36 cellular contexts compared by ENCODE assay signal in genomic region chr5:150676578-150676977, GRCh38. TPM values are rescaled to one million over a fixed set of nuclear protein-coding genes. Genes with fewer than 3 reads are reported as not detected.
DNase-seq lines count a peak whose midpoint lies in the region; ATAC-seq and TF ChIP-seq lines count a peak whose summit lies in the region.
"Had no signal": no experiment of that assay in that cellular context is flagged by ENCODE, and none has a peak within 500 bp of the region (broad histone marks: within the 10 kb centered on the region; RNA-seq: fewer than 3 reads in every experiment).

No MANE protein-coding gene starts in this region.

- TF ChIP-seq CTCF in osteocyte (IDR thresholded peaks at IDR 0.05) (no peak), psoas muscle (IDR thresholded peaks at IDR 0.05) (no peak), gastrocnemius medialis (IDR thresholded peaks at IDR 0.05 in 4 of 5, conservative IDR thresholded peaks at IDR 0.05 in 1 of 5) (no peak), smooth muscle cell (IDR thresholded peaks at IDR 0.05; ENCODE audit: borderline replicate concordance, insufficient read depth, poor library complexity, severe bottlenecking) (no peak)

- peaks cover 36% of the 10 kb centered on the region for H3K4me1 ChIP-seq in psoas muscle
- H3K4me1 ChIP-seq in gastrocnemius medialis: peaks cover 34 to 35% of the 10 kb centered on the region in 2 donors
- H3K4me1 ChIP-seq in smooth muscle cell (ENCODE audit: low read depth): peaks cover 5% of the 10 kb centered on the region
- H3K4me1 ChIP-seq: BE2C, Caco-2 had no signal

- no peaks in the 10 kb centered on the region for H3K27me3 Mint-ChIP-seq in osteocyte (ENCODE audit: unreplicated experiment)

- no peak overlapping the region for H3K4me2 ChIP-seq in smooth muscle cell
- H3K4me2 ChIP-seq: A549; BLaER1; BLaER1 treated with 17β-estradiol and CSF1 and Interleukin-3, amounts not matched to agents 10 nM and 100 nM had no signal

- 92 to 95% (median 94%) methylated on average over 9 of the region's 9 CpGs for WGBS in psoas muscle, 3 donors
- WGBS in smooth muscle cell (ENCODE audit: low lambda C conversion rate): 94% methylated on average over 9 of the region's 9 CpGs

- H2AFZ ChIP-seq in smooth muscle cell (ENCODE audit: low read depth): no peak overlapping the region

- no peak overlapping the region for H3K27ac Mint-ChIP-seq in osteocyte (ENCODE audit: unreplicated experiment)
- H3K27ac Mint-ChIP-seq: B cell; CD4-positive, alpha-beta memory T cell; CD4-positive, alpha-beta T cell; CD4-positive, CD25-positive, alpha-beta regulatory T cell; CD8-positive, alpha-beta memory T cell; CD8-positive, alpha-beta T cell had no signal

- ATAC-seq in psoas muscle: no peak
- no peak for ATAC-seq in gastrocnemius medialis
- ATAC-seq in HG03432 (IDR thresholded peaks at IDR 0.05; ENCODE audit: unreplicated experiment): no peak
- ATAC-seq in GM19455 (IDR thresholded peaks at IDR 0.05; ENCODE audit: unreplicated experiment): no peak
- ATAC-seq: A549; CD8-positive, alpha-beta T cell had no signal

- H3K27ac ChIP-seq in psoas muscle: peak overlapping the region; percentile 92
- H3K27ac ChIP-seq in gastrocnemius medialis: peak overlapping the region; percentile 8 to 97 (median 62)
- no peak overlapping the region for H3K27ac ChIP-seq in smooth muscle cell (ENCODE audit: low read depth)
- H3K27ac ChIP-seq: 22Rv1; A549; BLaER1; BLaER1 treated with 17β-estradiol and CSF1 and Interleukin-3, amounts not matched to agents 10 nM and 100 nM; C4-2B had no signal

- H3K36me3 Mint-ChIP-seq in osteocyte (ENCODE audit: unreplicated experiment): no peaks in the 10 kb centered on the region

- no peak overlapping the region for H3K9ac ChIP-seq in smooth muscle cell (ENCODE audit: low read depth)
- H3K9ac ChIP-seq: BLaER1; BLaER1 treated with 17β-estradiol and CSF1 and Interleukin-3, amounts not matched to agents 10 nM and 100 nM had no signal

- H4K20me1 ChIP-seq in smooth muscle cell (ENCODE audit: low read depth): no peaks in the 10 kb centered on the region
- H4K20me1 ChIP-seq: BLaER1 had no signal

- H3K4me3 Mint-ChIP-seq in osteocyte (ENCODE audit: unreplicated experiment): no peak overlapping the region
- H3K4me3 Mint-ChIP-seq: B cell; CD14-positive monocyte; CD4-positive, alpha-beta memory T cell; CD4-positive, alpha-beta T cell; CD4-positive, CD25-positive, alpha-beta regulatory T cell; CD8-positive, alpha-beta memory T cell; CD8-positive, alpha-beta T cell had no signal

- in situ Hi-C loops in gastrocnemius medialis (cut with MboI; ENCODE audit: low sequenced_read_pairs in 4 of 4): no loop called here

- H3K4me3 ChIP-seq in psoas muscle: no peak overlapping the region
- no peak overlapping the region for H3K4me3 ChIP-seq in gastrocnemius medialis
- H3K4me3 ChIP-seq in smooth muscle cell: no peak overlapping the region
- H3K4me3 ChIP-seq: A549; BLaER1; BLaER1 treated with 17β-estradiol and CSF1 and Interleukin-3, amounts not matched to agents 10 nM and 100 nM had no signal

- H3F3A ChIP-seq in smooth muscle cell (ENCODE audit: low read depth): peaks cover 19% of the 10 kb centered on the region

- DNase-seq in activated CD8-positive, alpha-beta memory T cell treated with anti-CD3 and anti-CD28 coated beads for 24 hours: peak; percentile 45
- no peak for DNase-seq in activated CD8-positive, alpha-beta memory T cell treated with anti-CD3 and anti-CD28 coated beads, Interleukin-2, amount 50 U/mL, for 48 hours
- DNase-seq in osteocyte (ENCODE audit: extremely low spot score, unreplicated experiment) (peak; percentile 76), psoas muscle (no peak), gastrocnemius medialis (no peak), smooth muscle cell (lab: John Stamatoyannopoulos, UW; ENCODE audit: unreplicated experiment) (no peak)
- DNase-seq: 8988T; ACHN; AML-193; BE2C; C1 segment of cervical spinal cord; Caco-2; Calu3; CD4-positive, alpha-beta memory T cell; CD4-positive, alpha-beta T cell; CD4-positive, CD25-positive, alpha-beta regulatory T cell; CD8-positive, alpha-beta memory T cell; CD8-positive, alpha-beta T cell; COR-L47; DMS 273 treated with DMSO at 0.1 percent for 48 hours; DMS153; DMS53; DMS79; DMS79 treated with DMSO at 0.1 percent for 48 hours; DND-41; EL had no signal

- no peaks in the 10 kb centered on the region for H3K27me3 ChIP-seq in psoas muscle (ENCODE audit: insufficient read depth in 3 of 3, low read length in 2 of 3)
- H3K27me3 ChIP-seq in gastrocnemius medialis: no peaks in the 10 kb centered on the region
- H3K27me3 ChIP-seq in smooth muscle cell (ENCODE audit: low read depth): no peaks in the 10 kb centered on the region
- H3K27me3 ChIP-seq: BE2C had no signal

- peaks cover 0 to 29% of the 10 kb centered on the region in 2 donors for H3K36me3 ChIP-seq in psoas muscle (ENCODE audit: insufficient read depth in 1 of 2, low read depth in 1 of 2)
- H3K36me3 ChIP-seq in gastrocnemius medialis: peaks cover 0 to 5% of the 10 kb centered on the region in 2 donors
- no peaks in the 10 kb centered on the region for H3K36me3 ChIP-seq in smooth muscle cell (ENCODE audit: low read depth)
- H3K36me3 ChIP-seq: BE2C had no signal

- H3K4me1 Mint-ChIP-seq in osteocyte (ENCODE audit: unreplicated experiment): peaks cover 25% of the 10 kb centered on the region

- H3K9me3 ChIP-seq in psoas muscle (no peaks in the 10 kb centered on the region), gastrocnemius medialis (no peaks in the 10 kb centered on the region), smooth muscle cell (replicated peaks; ENCODE audit: low read depth) (no peaks in the 10 kb centered on the region)
- H3K9me3 ChIP-seq: A549; BE2C; BLaER1; BLaER1 treated with 17β-estradiol and CSF1 and Interleukin-3, amounts not matched to agents 10 nM and 100 nM; Caco-2 had no signal

- H3K9me3 Mint-ChIP-seq in osteocyte (ENCODE audit: unreplicated experiment): no peaks in the 10 kb centered on the region
- H3K9me3 Mint-ChIP-seq: CD4-positive, alpha-beta memory T cell; CD4-positive, alpha-beta T cell; CD8-positive, alpha-beta memory T cell; CD8-positive, alpha-beta T cell had no signal

- intact Hi-C loops in psoas muscle (cut with DNase I): no loop called here
- intact Hi-C loops in gastrocnemius medialis (cut with DNase I; ENCODE audit: low total_unique reads): loop anchor here (10.0 kb wide), 1 partner anchor 232 kb away; the partner anchor contains the start of gene RPS14

- H3K79me2 ChIP-seq in smooth muscle cell (ENCODE audit: low read depth): no peaks in the 10 kb centered on the region

- TF ChIP-seq POLR2A in gastrocnemius medialis (IDR thresholded peaks at IDR 0.05): no peak

RNA-seq across cellular contexts. Expression of gene MYOZ3, which starts 15.5 kb away (rescaled TPM):
- 0.27 and 1.5 TPM in 2 replicates for total RNA-seq in osteocyte
- 100 to 1,000 TPM in 1 of 4 donors, 10 to 100 TPM in 3; 29.7 to 110 (median 31.7) TPM for total RNA-seq in psoas muscle
- 10 to 100 TPM in 2 of 3 donors, 1 to 10 TPM in 1; 3.0 to 14.5 (median 14.5) TPM for polyA plus RNA-seq in psoas muscle
- total RNA-seq in gastrocnemius medialis: 10 to 100 TPM in 3 of 4 donors, 1 to 10 TPM in 1; 4.8 to 12.6 (median 11.3) TPM
- 6.4 and 8.2 TPM in 2 replicates for total RNA-seq in smooth muscle cell
- polyA plus RNA-seq in smooth muscle cell: 7.9 and 12.2 TPM in 2 replicates
- total RNA-seq: B cell; Caco-2; Calu3; CD4-positive, alpha-beta memory T cell; CD4-positive, alpha-beta T cell; CD4-positive, CD25-positive, alpha-beta regulatory T cell; CD8-positive, alpha-beta memory T cell; CD8-positive, alpha-beta T cell; Daoy had no signal
- polyA plus RNA-seq: CD14-positive monocyte; CD4-positive, alpha-beta memory T cell; CD8-positive, alpha-beta memory T cell had no signal

RNA-seq across cellular contexts. Expression of gene RBM22, which starts 24.3 kb away (rescaled TPM):
- total RNA-seq in osteocyte: 41.6 and 43.6 TPM in 2 replicates
- 10 to 100 TPM; 23.5 to 28.6 (median 27.3) TPM for total RNA-seq in psoas muscle
- polyA plus RNA-seq in psoas muscle: 10 to 100 TPM; 17.2 to 29.9 (median 21.1) TPM
- 10 to 100 TPM; 22.5 to 31.0 (median 26.2) TPM for total RNA-seq in gastrocnemius medialis
- 64.0 and 66.6 TPM in 2 replicates for total RNA-seq in smooth muscle cell
- 48.6 and 62.9 TPM in 2 replicates for polyA plus RNA-seq in smooth muscle cell

RNA-seq across cellular contexts. Expression of gene SYNPO, which starts 36.1 kb away (rescaled TPM):
- 17.8 and 18.4 TPM in 2 replicates for total RNA-seq in osteocyte
- total RNA-seq in psoas muscle: 100 to 1,000 TPM; 447 to 745 (median 673) TPM
- 100 to 1,000 TPM; 136 to 855 (median 503) TPM for polyA plus RNA-seq in psoas muscle
- total RNA-seq in gastrocnemius medialis: 100 to 1,000 TPM; 419 to 569 (median 539) TPM
- 30.5 and 46.4 TPM in 2 replicates for total RNA-seq in smooth muscle cell
- 34.2 and 36.9 TPM in 2 replicates for polyA plus RNA-seq in smooth muscle cell
- polyA plus RNA-seq: CD14-positive monocyte; CD4-positive, alpha-beta memory T cell; CD4-positive, CD25-positive, alpha-beta regulatory T cell; CD8-positive, alpha-beta memory T cell had no signal

Comparison
In these comparisons a context has a peak if more than half of its experiments do, and no peak if none do; other contexts are left out.
1. DNase-seq: peak in activated CD8-positive, alpha-beta memory T cell treated with anti-CD3 and anti-CD28 coated beads for 24 hours (single experiment) and osteocyte (single experiment); none in activated CD8-positive, alpha-beta memory T cell treated with anti-CD3 and anti-CD28 coated beads, Interleukin-2, amount 50 U/mL, for 48 hours (single experiment), psoas muscle (0 of 2), gastrocnemius medialis (0 of 2) and smooth muscle cell (single experiment).